Comparison of ENCODE assay signal across 10 cellular contexts in the genomic region with DNA sequence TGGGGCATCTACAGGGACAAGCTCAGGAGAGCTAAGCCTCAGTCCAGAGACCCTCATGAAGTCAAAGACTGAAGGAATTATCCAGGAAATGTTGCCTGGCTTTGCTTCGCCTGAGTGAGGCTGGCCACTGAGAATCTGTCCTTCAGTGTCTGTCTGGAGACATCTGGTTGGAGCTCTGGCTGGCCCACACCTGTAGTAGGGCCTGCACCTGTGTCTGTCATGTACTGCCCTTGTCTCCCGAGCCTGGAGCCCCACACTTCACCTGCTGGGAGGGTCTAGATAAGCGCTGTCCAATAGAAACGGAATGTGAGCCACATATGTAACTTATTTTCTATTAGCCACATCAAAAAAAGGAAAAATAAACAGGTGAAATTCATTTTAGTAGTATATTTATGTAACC. TPM values are rescaled to one million over a fixed set of nuclear protein-coding genes. Genes with fewer than 3 reads are reported as not detected.
A peak's percentile ranks its signal among the peaks of the same experiment; 100 is the strongest.
DNase-seq lines count a peak whose midpoint lies in the region; ATAC-seq and FAIRE-seq lines count a peak whose summit lies in the region.
"Had no signal": no experiment of that assay in that cellular context is flagged by ENCODE, and none has a peak within 500 bp of the region (broad histone marks: within the 10 kb centered on the region; RNA-seq: fewer than 3 reads in every experiment).

No MANE protein-coding gene starts in this region.

- no peak for DNase-seq in activated CD4-positive, alpha-beta T cell treated with anti-CD3 and anti-CD28 coated beads for 36 hours
- DNase-seq in activated CD4-positive, alpha-beta T cell treated with anti-CD3 and anti-CD28 coated beads for 48 hours, result no peak
- DNase-seq in activated naive CD8-positive, alpha-beta T cell treated with anti-CD3 and anti-CD28 coated beads for 36 hours, result no peak
- no peak for DNase-seq in mesendoderm
- no peak for DNase-seq in frontal cortex (ENCODE audit: low spot score in 2 of 2)
- DNase-seq in HuH-7.5 (ENCODE audit: low spot score), result no peak
- DNase-seq: hippocampal formation, occipital lobe had no signal

- H3K4me3 ChIP-seq in mesendoderm (ENCODE audit: low read length), result no peak overlapping the region
- peak overlapping the region in 1 of 5 donors; percentile 23 for H3K4me3 ChIP-seq in subcutaneous abdominal adipose tissue (ENCODE audit: low read depth in 1 of 5, low read length in 5 of 5)

- H3K4ac ChIP-seq in mesendoderm (ENCODE audit: low read depth, low read length), result peak overlapping the region; percentile 1

- no CpG with 5 or more reads among the region's 4 CpGs for WGBS in mesendoderm (ENCODE audit: extremely low coverage, insufficient coverage, low lambda C conversion rate)

- POLR2A ChIA-PET in activated CD4-positive, alpha-beta T cell treated with anti-CD3 and anti-CD28 coated beads for 36 hours (lab: Charles Lee), result interaction anchor here (0.6 to 2.5 kb wide), 3 partner anchors 16 to 440 kb away, joined by 3 to 21 read pairs (median 3); no protein-coding TSS in a partner anchor

- peaks cover 2% of the 10 kb centered on the region for H3K36me3 Mint-ChIP-seq in activated CD4-positive, alpha-beta T cell treated with anti-CD3 and anti-CD28 coated beads for 36 hours (ENCODE audit: low read depth)
- H3K36me3 Mint-ChIP-seq in activated naive CD8-positive, alpha-beta T cell treated with anti-CD3 and anti-CD28 coated beads for 36 hours, result no peaks in the 10 kb centered on the region

- H3K18ac ChIP-seq in mesendoderm (ENCODE audit: low read length), result no peak overlapping the region

- H2BK5ac ChIP-seq in mesendoderm (ENCODE audit: low read length), result no peak overlapping the region

- H2BK15ac ChIP-seq in mesendoderm (replicated peaks; ENCODE audit: low read depth), result no peak overlapping the region

- H3K36me3 ChIP-seq in mesendoderm (ENCODE audit: control insufficient read depth, insufficient read depth, low read length) (no peaks in the 10 kb centered on the region), subcutaneous abdominal adipose tissue (ENCODE audit: control insufficient read depth in 5 of 5, insufficient read depth in 5 of 5, low read length in 5 of 5) (no peaks in the 10 kb centered on the region)

- no peak overlapping the region for H2BK120ac ChIP-seq in mesendoderm (ENCODE audit: low read depth, low read length)

- H3K9ac ChIP-seq in mesendoderm (ENCODE audit: low read length) (no peak overlapping the region), subcutaneous abdominal adipose tissue (ENCODE audit: low read length in 5 of 5) (peak overlapping the region in 1 of 5 donors; percentile 61)

- H4K8ac ChIP-seq in mesendoderm (ENCODE audit: low read depth, low read length), result no peak overlapping the region

- intact Hi-C loops in activated CD4-positive, alpha-beta T cell treated with anti-CD3 and anti-CD28 coated beads for 36 hours (cut with DNase I, micrococcal nuclease), result no loop called here

- H3K27me3 ChIP-seq in mesendoderm (ENCODE audit: insufficient read depth, low read length, poor library complexity) (no peaks in the 10 kb centered on the region), subcutaneous abdominal adipose tissue (ENCODE audit: control insufficient read depth in 5 of 5, insufficient read depth in 4 of 5, low read length in 5 of 5) (no peaks in the 10 kb centered on the region)

- no peaks in the 10 kb centered on the region for H3K79me1 ChIP-seq in mesendoderm (ENCODE audit: low read length)

- peaks cover 10% of the 10 kb centered on the region for H3K4me1 ChIP-seq in mesendoderm (ENCODE audit: control insufficient read depth, low read depth, low read length)
- peaks cover 6 to 52% (median 37%) of the 10 kb centered on the region in 5 donors for H3K4me1 ChIP-seq in subcutaneous abdominal adipose tissue (ENCODE audit: control insufficient read depth in 5 of 5, insufficient read depth in 5 of 5, low read length in 5 of 5)

- no peaks in the 10 kb centered on the region for H3K27me3 Mint-ChIP-seq in activated CD4-positive, alpha-beta T cell treated with anti-CD3 and anti-CD28 coated beads for 36 hours
- no peaks in the 10 kb centered on the region for H3K27me3 Mint-ChIP-seq in activated naive CD8-positive, alpha-beta T cell treated with anti-CD3 and anti-CD28 coated beads for 36 hours

- no peak for FAIRE-seq in frontal cortex (lab: Jason Lieb, UNC)

- H3K56ac ChIP-seq in mesendoderm (ENCODE audit: low read length), result no peak overlapping the region

- no peaks in the 10 kb centered on the region for H3K9me3 Mint-ChIP-seq in activated CD4-positive, alpha-beta T cell treated with anti-CD3 and anti-CD28 coated beads for 36 hours (ENCODE audit: low read depth)
- no peaks in the 10 kb centered on the region for H3K9me3 Mint-ChIP-seq in activated naive CD8-positive, alpha-beta T cell treated with anti-CD3 and anti-CD28 coated beads for 36 hours

- no peaks in the 10 kb centered on the region for H3K79me2 ChIP-seq in mesendoderm (ENCODE audit: control insufficient read depth, insufficient read depth, low read length)

- no peak overlapping the region for H3K4me2 ChIP-seq in mesendoderm (ENCODE audit: low read length)

- peak overlapping the region; percentile 92 for H3K27ac Mint-ChIP-seq in activated CD4-positive, alpha-beta T cell treated with anti-CD3 and anti-CD28 coated beads for 36 hours
- peak overlapping the region; percentile 27 for H3K27ac Mint-ChIP-seq in activated naive CD8-positive, alpha-beta T cell treated with anti-CD3 and anti-CD28 coated beads for 36 hours

- H2AK5ac ChIP-seq in mesendoderm (ENCODE audit: low read length), result no peak overlapping the region

- H3K9me3 ChIP-seq in subcutaneous abdominal adipose tissue (ENCODE audit: control insufficient read depth in 5 of 5, low read length in 5 of 5), result no peaks in the 10 kb centered on the region

- H3K4me3 Mint-ChIP-seq in activated CD4-positive, alpha-beta T cell treated with anti-CD3 and anti-CD28 coated beads for 36 hours, result peak overlapping the region; percentile 71
- H3K4me3 Mint-ChIP-seq in activated naive CD8-positive, alpha-beta T cell treated with anti-CD3 and anti-CD28 coated beads for 36 hours, result peak overlapping the region; percentile 69

- CTCF ChIA-PET in activated CD4-positive, alpha-beta T cell treated with anti-CD3 and anti-CD28 coated beads for 36 hours (lab: Charles Lee), result interaction anchor here (0.7 to 14.5 kb wide), 8 partner anchors 8 to 253 kb away, joined by 3 to 303 read pairs (median 6); a partner anchor contains a TSS

- H3K4me1 Mint-ChIP-seq in activated CD4-positive, alpha-beta T cell treated with anti-CD3 and anti-CD28 coated beads for 36 hours, result peaks cover 91% of the 10 kb centered on the region
- H3K4me1 Mint-ChIP-seq in activated naive CD8-positive, alpha-beta T cell treated with anti-CD3 and anti-CD28 coated beads for 36 hours, result peaks cover 87% of the 10 kb centered on the region

- H3K23ac ChIP-seq in mesendoderm (ENCODE audit: low read length), result no peak overlapping the region

- H3K27ac ChIP-seq in mesendoderm (ENCODE audit: low read depth, low read length) (no peak overlapping the region), subcutaneous abdominal adipose tissue (ENCODE audit: low read depth, low read length) (peak overlapping the region; percentile 59)

- no peak overlapping the region for H4K5ac ChIP-seq in mesendoderm (ENCODE audit: low read length)

- no peak for ATAC-seq in activated CD4-positive, alpha-beta T cell treated with anti-CD3 and anti-CD28 coated beads for 36 hours
- no peak for ATAC-seq in HG02852 (IDR thresholded peaks at IDR 0.05; ENCODE audit: unreplicated experiment)

RNA-seq across cellular contexts. Expression of a gene that starts 9.9 kb away (rescaled TPM):
- 100 to 1,000 TPM; 331 to 385 TPM for total RNA-seq in activated CD4-positive, alpha-beta T cell treated with anti-CD3 and anti-CD28 coated beads for 36 hours
- 100 to 1,000 TPM; 233 to 246 TPM for total RNA-seq in activated naive CD8-positive, alpha-beta T cell treated with anti-CD3 and anti-CD28 coated beads for 36 hours
- 50.1 TPM for polyA plus RNA-seq in mesendoderm (2013, experiment 1 of 2)
- 51.3 TPM for polyA plus RNA-seq in mesendoderm (2013, experiment 2 of 2)
- 4.9 TPM for total RNA-seq in frontal cortex

RNA-seq across cellular contexts. Expression of a gene that starts 56.5 kb away (rescaled TPM):
- total RNA-seq in activated CD4-positive, alpha-beta T cell treated with anti-CD3 and anti-CD28 coated beads for 36 hours, result 1 to 10 TPM; 5.9 to 8.5 TPM
- total RNA-seq in activated naive CD8-positive, alpha-beta T cell treated with anti-CD3 and anti-CD28 coated beads for 36 hours, result 1 to 10 TPM; 5.4 to 6.0 TPM
- 9.6 TPM for polyA plus RNA-seq in mesendoderm (2013, experiment 1 of 2)
- polyA plus RNA-seq in mesendoderm (2013, experiment 2 of 2), result 9.2 TPM
- total RNA-seq in frontal cortex, result 8.6 TPM

Comparison
In these comparisons a context has a peak if more than half of its experiments do, and no peak if none do; other contexts are left out.
1. RNA of a gene that starts 9.9 kb away (total RNA-seq): 331 to 385 TPM in activated CD4-positive, alpha-beta T cell treated with anti-CD3 and anti-CD28 coated beads for 36 hours and 233 to 246 TPM in activated naive CD8-positive, alpha-beta T cell treated with anti-CD3 and anti-CD28 coated beads for 36 hours; 4.9 TPM in frontal cortex (single experiment); every median in the first group is over 10 times any median in the second.